10 cellular contexts compared by ENCODE assay signal in the genomic region with DNA sequence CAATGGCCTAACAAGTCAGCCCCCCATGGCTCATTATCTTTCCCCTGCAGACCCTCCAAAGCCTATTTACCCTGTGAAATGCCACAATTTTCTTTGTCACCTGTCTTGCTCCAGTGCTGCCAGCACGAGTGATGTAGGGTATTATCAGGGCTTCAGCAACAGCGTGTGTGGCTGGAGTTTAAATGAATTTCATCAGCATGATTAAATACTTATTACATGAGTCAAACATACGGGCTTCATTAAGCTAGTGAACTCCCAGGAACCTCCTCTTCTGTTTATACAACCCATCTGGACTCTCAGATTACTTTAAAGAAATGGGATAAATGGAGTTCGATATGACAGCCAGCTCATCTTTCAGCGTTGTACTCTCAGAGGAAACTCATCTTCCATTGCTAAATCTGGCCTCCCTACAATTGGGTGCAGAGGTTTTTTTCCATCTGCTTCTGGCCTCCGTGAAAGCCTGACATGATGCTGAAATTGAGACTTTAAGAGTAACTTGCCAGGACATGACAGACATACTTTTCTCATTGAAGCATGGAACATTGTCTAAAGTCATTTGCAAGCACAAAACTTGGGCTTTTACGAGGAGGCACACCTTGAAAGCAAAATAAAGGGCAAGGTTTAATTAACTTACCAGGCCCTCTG.
A peak's percentile ranks its signal among the peaks of the same experiment; 100 is the strongest.
DNase-seq lines count a peak whose midpoint lies in the region; ATAC-seq and TF ChIP-seq lines count a peak whose summit lies in the region.
"Had no signal": no experiment of that assay in that cellular context is flagged by ENCODE, and none has a peak within 500 bp of the region (broad histone marks: within the 10 kb centered on the region; RNA-seq: fewer than 3 reads in every experiment).

No MANE protein-coding gene starts in this region.

- H3K4me3 ChIP-seq in BE2C (ENCODE audit: low read depth, low read length) (peak overlapping the region; percentile 11), esophagus squamous epithelium (no peak overlapping the region)

- H3K9me3 ChIP-seq in BE2C, result peaks cover 8% of the 10 kb centered on the region; the same call in 1 of the 2 replicates
- H3K9me3 ChIP-seq in esophagus squamous epithelium, result peaks cover 0 to 6% (median 0%) of the 10 kb centered on the region in 3 donors

- DNase-seq in BE2C, result peak; percentile 41
- peak; percentile 49 for DNase-seq in NCI-H345 treated with DMSO at 0.1 percent for 48 hours (lab: John Stamatoyannopoulos, UW; ENCODE audit: unreplicated experiment)
- no peak for DNase-seq in esophagus squamous epithelium (lab: John Stamatoyannopoulos, UW)
- no peak for DNase-seq in omental fat pad (ENCODE audit: low spot score)
- DNase-seq in erythroblast (lab: John Stamatoyannopoulos, UW), result no peak
- DNase-seq in NCI-H146 treated with DMSO at 0.1 percent for 48 hours (lab: John Stamatoyannopoulos, UW; ENCODE audit: unreplicated experiment), result no peak
- DNase-seq in OCI-M2 (lab: John Stamatoyannopoulos, UW; ENCODE audit: unreplicated experiment), result no peak
- DNase-seq: DMS153; stimulated activated CD8-positive, alpha-beta memory T cell treated with anti-CD3 and anti-CD28 coated beads, Interleukin-4, amount 100 ng/mL, for 48 hours had no signal

- ATAC-seq in omental fat pad (ENCODE audit: low FRiP score), result peak; percentile 55
- ATAC-seq in GM21825 (IDR thresholded peaks at IDR 0.05; ENCODE audit: unreplicated experiment), result no peak

- TF ChIP-seq POLR2A in esophagus squamous epithelium (IDR thresholded peaks at IDR 0.05), result no peak
- no peak for TF ChIP-seq POLR2A in erythroblast (IDR thresholded peaks at IDR 0.05; ENCODE audit: low read length)

- intact Hi-C loops in esophagus squamous epithelium (cut with DNase I), result no loop called here

- TF ChIP-seq CTCF in BE2C (IDR thresholded peaks at IDR 0.05; ENCODE audit: low read depth, low read length) (no peak), esophagus squamous epithelium (IDR thresholded peaks at IDR 0.05) (no peak), omental fat pad (IDR thresholded peaks at IDR 0.05) (no peak)

- H3K4me1 ChIP-seq in BE2C, result peaks cover 15% of the 10 kb centered on the region
- H3K4me1 ChIP-seq in esophagus squamous epithelium, result peaks cover 0 to 38% (median 12%) of the 10 kb centered on the region in 3 donors

- H3K27ac ChIP-seq in esophagus squamous epithelium, result peak overlapping the region; percentile 37 to 79 (median 60)

- H3K27me3 ChIP-seq in BE2C (no peaks in the 10 kb centered on the region), esophagus squamous epithelium (no peaks in the 10 kb centered on the region)

- 25 to 28% methylated on average over 7 of the region's 7 CpGs for WGBS in esophagus squamous epithelium, 2 donors

- no peaks in the 10 kb centered on the region for H3K36me3 ChIP-seq in BE2C
- H3K36me3 ChIP-seq in esophagus squamous epithelium, result no peaks in the 10 kb centered on the region

Comparison
In these comparisons a context has a peak if more than half of its experiments do, and no peak if none do; other contexts are left out.
1. DNase-seq: peak in BE2C (single experiment) and NCI-H345 treated with DMSO at 0.1 percent for 48 hours (single experiment); none in esophagus squamous epithelium (single experiment), omental fat pad (single experiment), erythroblast (0 of 2), NCI-H146 treated with DMSO at 0.1 percent for 48 hours (single experiment) and OCI-M2 (single experiment).